ENCODE assay signal across 8 cellular contexts in the genomic region with DNA sequence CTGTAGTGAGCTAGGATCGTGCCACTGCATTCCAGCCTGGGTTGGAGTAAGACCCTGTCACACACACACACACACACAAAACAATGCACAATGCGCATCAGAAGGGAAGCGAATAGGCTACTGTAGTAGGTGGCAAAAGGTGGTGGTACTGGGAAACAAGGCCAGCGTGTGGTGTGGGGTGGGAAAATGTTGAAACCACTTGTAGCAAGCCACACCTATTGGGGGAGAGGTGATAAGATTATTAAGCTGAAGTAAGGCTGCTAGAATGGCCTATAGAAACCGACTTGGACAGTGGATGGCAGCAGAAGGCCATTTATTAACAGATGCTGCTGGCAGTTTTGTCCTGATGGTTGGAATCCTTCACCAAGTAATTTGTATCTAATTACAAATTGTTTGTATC. TPM values are rescaled to one million over a fixed set of nuclear protein-coding genes. Genes with fewer than 3 reads are reported as not detected.
A peak's percentile ranks its signal among the peaks of the same experiment; 100 is the strongest.
DNase-seq lines count a peak whose midpoint lies in the region; ATAC-seq and TF ChIP-seq lines count a peak whose summit lies in the region.

No MANE protein-coding gene starts in this region.

- H4K20me1 ChIP-seq in MM.1S (ENCODE audit: insufficient read depth, low read length) (no peaks in the 10 kb centered on the region), neural progenitor cell (ENCODE audit: low read depth) (peaks cover 26% of the 10 kb centered on the region)

- H3K4me2 ChIP-seq in MM.1S (ENCODE audit: low read depth, low read length), result peak overlapping the region; percentile 84
- peak overlapping the region; percentile 90 for H3K4me2 ChIP-seq in neural progenitor cell

- H3K9me3 Mint-ChIP-seq in neural progenitor cell, result no peaks in the 10 kb centered on the region

- H3K4me1 Mint-ChIP-seq in neural progenitor cell, result peaks cover 36% of the 10 kb centered on the region

- peaks cover 13% of the 10 kb centered on the region for H3K4me1 ChIP-seq in MM.1S (ENCODE audit: low read length)
- H3K4me1 ChIP-seq in neural progenitor cell, result peaks cover 30% of the 10 kb centered on the region

- no peaks in the 10 kb centered on the region for H3K9me2 ChIP-seq in MM.1S (replicated peaks; ENCODE audit: insufficient read depth, low read length)

- ATAC-seq in HG02981 (IDR thresholded peaks at IDR 0.05; ENCODE audit: unreplicated experiment), result no peak
- ATAC-seq in HG02885 (IDR thresholded peaks at IDR 0.05; ENCODE audit: poor library complexity, unreplicated experiment), result no peak

- peaks cover 2% of the 10 kb centered on the region for H3K27me3 Mint-ChIP-seq in neural progenitor cell (ENCODE audit: insufficient read depth, low read depth)

- TF ChIP-seq CTCF in MM.1S (IDR thresholded peaks at IDR 0.05; ENCODE audit: low read length), result no peak; the same call in 1 of the 2 replicates
- TF ChIP-seq CTCF in cardiac fibroblast (IDR thresholded peaks at IDR 0.05; ENCODE audit: low read depth, low read length), result no peak
- no peak for TF ChIP-seq CTCF in neural progenitor cell (IDR thresholded peaks at IDR 0.05)

- peaks cover 20% of the 10 kb centered on the region for H3F3A ChIP-seq in MM.1S (ENCODE audit: insufficient read depth, low read length)
- H3F3A ChIP-seq in neural progenitor cell (ENCODE audit: low read depth), result peaks cover 46% of the 10 kb centered on the region

- H3K9ac ChIP-seq in MM.1S (ENCODE audit: low read length) (peak overlapping the region; percentile 19; the same call in 1 of the 2 replicates), neural progenitor cell (no peak overlapping the region)

- no peaks in the 10 kb centered on the region for H3K36me3 ChIP-seq in MM.1S (replicated peaks; ENCODE audit: insufficient read depth, low read length)
- no peaks in the 10 kb centered on the region for H3K36me3 ChIP-seq in neural progenitor cell

- H3K79me2 ChIP-seq in MM.1S (ENCODE audit: low read length) (peaks cover 38% of the 10 kb centered on the region), neural progenitor cell (ENCODE audit: low read depth) (peaks cover 60% of the 10 kb centered on the region)

- H3K4me3 ChIP-seq in MM.1S (ENCODE audit: low read length) (peak overlapping the region; percentile 35), cardiac fibroblast (replicated peaks in 1 of 2; ENCODE audit: low read depth in 2 of 2, low read length in 2 of 2) (peak overlapping the region; percentile 62), neural progenitor cell (peak overlapping the region; percentile 83)

- no peak overlapping the region for H3K27ac Mint-ChIP-seq in neural progenitor cell

- DNase-seq in EH (ENCODE audit: low read depth), result peak; percentile 43
- peak; percentile 31 for DNase-seq in MM.1S
- peak; percentile 39 to 58 for DNase-seq in cardiac fibroblast (ENCODE audit: low read depth in 2 of 2)
- no peak for DNase-seq in neural progenitor cell (ENCODE audit: low spot score)
- DNase-seq in T1000 (lab: John Stamatoyannopoulos, UW), result no peak
- no peak for DNase-seq in activated CD4-positive, CD25-positive, alpha-beta regulatory T cell (lab: John Stamatoyannopoulos, UW)

- H3K27ac ChIP-seq in MM.1S (ENCODE audit: low read length), result no peak overlapping the region
- no peak overlapping the region for H3K27ac ChIP-seq in neural progenitor cell

- no peaks in the 10 kb centered on the region for H3K9me3 ChIP-seq in MM.1S (replicated peaks; ENCODE audit: insufficient read depth, low read length)
- no peaks in the 10 kb centered on the region for H3K9me3 ChIP-seq in neural progenitor cell (ENCODE audit: low read depth)

- H3K27me3 ChIP-seq in MM.1S (replicated peaks; ENCODE audit: insufficient read depth, low read length) (no peaks in the 10 kb centered on the region), neural progenitor cell (no peaks in the 10 kb centered on the region)

- H3K4me3 Mint-ChIP-seq in neural progenitor cell, result peak overlapping the region; percentile 96

- H2AFZ ChIP-seq in MM.1S (ENCODE audit: low read length) (no peak overlapping the region), neural progenitor cell (replicated peaks) (no peak overlapping the region)

- peaks cover 26% of the 10 kb centered on the region for H3K36me3 Mint-ChIP-seq in neural progenitor cell

RNA-seq across cellular contexts. Expression of a gene that starts 7.2 kb away (rescaled TPM):
- 51.3 and 66.7 TPM in 2 replicates for total RNA-seq in neural progenitor cell (ENCODE audit: low replicate concordance)

RNA-seq across cellular contexts. Expression of a gene that starts 10.8 kb away (rescaled TPM):
- 30.5 and 38.1 TPM in 2 replicates for total RNA-seq in neural progenitor cell (ENCODE audit: low replicate concordance)

RNA-seq across cellular contexts. Expression of a gene that starts 30.5 kb away (rescaled TPM):
- total RNA-seq in neural progenitor cell (ENCODE audit: low replicate concordance), result 36.0 and 50.4 TPM in 2 replicates

RNA-seq across cellular contexts. Expression of a gene that starts 36.8 kb away (rescaled TPM):
- 12.4 and 32.1 TPM in 2 replicates for total RNA-seq in neural progenitor cell (ENCODE audit: low replicate concordance)

Comparison
In these comparisons a context has a peak if more than half of its experiments do, and no peak if none do; other contexts are left out.
1. DNase-seq: peak in EH (single experiment), MM.1S (single experiment) and cardiac fibroblast (2 of 2); none in neural progenitor cell (single experiment), T1000 (single experiment) and activated CD4-positive, CD25-positive, alpha-beta regulatory T cell (0 of 4).
2. Peak in every context shown above with its lines, with median percentiles within 50 percentile points of each other: H3K4me3 ChIP-seq.